13 cellular contexts compared by ENCODE assay signal in the genomic region with DNA sequence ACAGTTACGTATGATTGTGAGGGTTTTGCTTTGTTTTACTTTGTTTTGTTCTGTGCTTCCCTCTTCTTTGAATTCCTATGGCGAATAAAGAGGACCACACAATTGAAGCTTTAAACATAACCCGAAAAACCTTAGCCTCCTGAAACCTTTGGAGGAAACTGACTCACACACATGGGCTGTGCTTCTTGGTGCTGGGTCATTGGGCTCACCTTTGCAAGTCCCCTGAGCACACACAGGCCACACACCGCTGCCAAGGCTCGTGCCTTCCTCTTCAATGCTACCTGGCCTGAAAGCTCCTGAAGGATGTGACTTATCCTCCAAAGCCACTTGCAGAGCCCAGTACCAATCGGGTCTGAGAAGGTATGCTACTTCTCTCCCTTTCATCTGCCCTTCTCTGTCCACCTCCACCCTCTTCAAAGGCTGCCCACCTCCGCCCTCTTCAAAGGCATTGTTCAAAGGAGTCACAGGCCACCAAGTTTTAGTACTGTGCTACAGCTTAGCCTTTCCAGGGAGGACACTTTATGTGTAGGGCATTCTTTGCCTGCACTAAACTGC.
A peak's percentile ranks its signal among the peaks of the same experiment; 100 is the strongest.
DNase-seq lines count a peak whose midpoint lies in the region; ATAC-seq and TF ChIP-seq lines count a peak whose summit lies in the region.
"Had no signal": no experiment of that assay in that cellular context is flagged by ENCODE, and none has a peak within 500 bp of the region (broad histone marks: within the 10 kb centered on the region; RNA-seq: fewer than 3 reads in every experiment).

No MANE protein-coding gene starts in this region.

- H2AFZ ChIP-seq in ACC112 (ENCODE audit: low read length, unreplicated experiment): no peak overlapping the region
- H2AFZ ChIP-seq: neural progenitor cell had no signal

- H3K4me3 Mint-ChIP-seq in dendritic cell treated with granulocyte-macrophage colony-stimulating factor and Interleukin-4, amounts not matched to agents 40 ng/mL and 50 ng/mL, for 4 days: no peak overlapping the region
- peak overlapping the region in 6 of 8 donors; percentile 54 to 97 (median 86) for H3K4me3 Mint-ChIP-seq in naive B cell
- H3K4me3 Mint-ChIP-seq: neural progenitor cell; T-helper 2 cell treated with Interferon-gamma antibody and Interleukin-4, amounts not matched to agents 5 μg/mL and 100 μg/mL, for 36 hours had no signal

- H3K9me3 Mint-ChIP-seq in dendritic cell treated with granulocyte-macrophage colony-stimulating factor and Interleukin-4, amounts not matched to agents 40 ng/mL and 50 ng/mL, for 4 days: no peaks in the 10 kb centered on the region
- peaks cover 0 to 2% (median 0%) of the 10 kb centered on the region in 7 donors for H3K9me3 Mint-ChIP-seq in naive B cell

- H3K27me3 Mint-ChIP-seq in dendritic cell treated with granulocyte-macrophage colony-stimulating factor and Interleukin-4, amounts not matched to agents 40 ng/mL and 50 ng/mL, for 4 days: no peaks in the 10 kb centered on the region
- no peaks in the 10 kb centered on the region for H3K27me3 Mint-ChIP-seq in naive B cell

- H3K4me1 ChIP-seq in ACC112 (ENCODE audit: control insufficient read depth, insufficient read depth, low read length, unreplicated experiment) (peaks cover 43% of the 10 kb centered on the region), HEK293 (ENCODE audit: control insufficient read depth, insufficient read depth, low read length) (peaks cover 27% of the 10 kb centered on the region)

- intact Hi-C loops in dendritic cell treated with granulocyte-macrophage colony-stimulating factor and Interleukin-4, amounts not matched to agents 40 ng/mL and 50 ng/mL, for 4 days (cut with micrococcal nuclease): loop anchor here (5.0 kb wide), 1 partner anchor 115 kb away; the partner anchor contains the start of gene FOXN3
- intact Hi-C loops in left colon (cut with DNase I, micrococcal nuclease): loop anchor here in 1 of 2 donors (10.0 kb wide), 1 partner anchor 112 kb away; the partner anchor contains the start of gene FOXN3

- peaks cover 5% of the 10 kb centered on the region for H3K79me2 ChIP-seq in ACC112 (ENCODE audit: control insufficient read depth, insufficient read depth, low read length, unreplicated experiment)

- H3K27ac ChIP-seq in ACC112 (ENCODE audit: low read depth, low read length): peak overlapping the region; percentile 96
- no peak overlapping the region for H3K27ac ChIP-seq in HEK293 (ENCODE audit: extremely low read depth, low read depth, low read length)
- H3K27ac ChIP-seq: C4-2B, neural progenitor cell had no signal

- no peaks in the 10 kb centered on the region for H3K36me3 ChIP-seq in ACC112 (ENCODE audit: insufficient read depth, low read length)
- H3K36me3 ChIP-seq in HEK293 (ENCODE audit: control insufficient read depth in 2 of 2, insufficient read depth in 1 of 2, low read length in 2 of 2): no peaks in the 10 kb centered on the region; a peak in 1 of 3 replicates
- H3K36me3 ChIP-seq: neural progenitor cell had no signal

- ATAC-seq in naive B cell (ENCODE audit: low read depth in 2 of 2) (no peak), HG03354 (IDR thresholded peaks at IDR 0.05; ENCODE audit: poor library complexity, severe bottlenecking, unreplicated experiment) (no peak), left colon (no peak)

- POLR2A ChIA-PET in HEK293 (lab: Yijun Ruan, JAX): interaction anchor here (0.6 kb wide), 1 partner anchor 10 kb away, joined by 3 read pairs; no protein-coding TSS in a partner anchor

- TF ChIP-seq CTCF in HEK293 (tag by site-specific recombination; IDR thresholded peaks at IDR 0.05): no peak

- H3K9me3 ChIP-seq in HEK293 (ENCODE audit: control insufficient read depth, insufficient read depth, low read depth, low read length): no peaks in the 10 kb centered on the region

- DNase-seq in naive B cell (no peak), GM19238 (ENCODE audit: insufficient read length, low spot score) (no peak), left colon (no peak), OCI-M1 (lab: John Stamatoyannopoulos, UW) (no peak)
- DNase-seq: activated T-cell treated with anti-CD3 and anti-CD28 coated beads, Interleukin-2, amount 50 U/mL, for 1 hour; NCI-H1105 treated with DMSO at 0.1 percent for 48 hours had no signal

- peaks cover 31% of the 10 kb centered on the region for H3K36me3 Mint-ChIP-seq in dendritic cell treated with granulocyte-macrophage colony-stimulating factor and Interleukin-4, amounts not matched to agents 40 ng/mL and 50 ng/mL, for 4 days (ENCODE audit: low read depth)
- peaks cover 0 to 7% of the 10 kb centered on the region in 2 donors for H3K36me3 Mint-ChIP-seq in naive B cell

- H3K4me3 ChIP-seq in ACC112 (ENCODE audit: low read depth, low read length) (no peak overlapping the region), HEK293 (ENCODE audit: low read depth, low read length) (no peak overlapping the region)
- H3K4me3 ChIP-seq: neural progenitor cell had no signal

- H3K4me1 Mint-ChIP-seq in dendritic cell treated with granulocyte-macrophage colony-stimulating factor and Interleukin-4, amounts not matched to agents 40 ng/mL and 50 ng/mL, for 4 days (ENCODE audit: low read depth): peaks cover 51% of the 10 kb centered on the region
- peaks cover 58 to 77% (median 69%) of the 10 kb centered on the region in 3 donors for H3K4me1 Mint-ChIP-seq in naive B cell

- peak overlapping the region; percentile 96 for H3K27ac Mint-ChIP-seq in dendritic cell treated with granulocyte-macrophage colony-stimulating factor and Interleukin-4, amounts not matched to agents 40 ng/mL and 50 ng/mL, for 4 days
- H3K27ac Mint-ChIP-seq in naive B cell: peak overlapping the region; percentile 98 to 100 (median 100)
- H3K27ac Mint-ChIP-seq: T-helper 2 cell treated with Interferon-gamma antibody and Interleukin-4, amounts not matched to agents 5 μg/mL and 100 μg/mL, for 36 hours had no signal

- no peaks in the 10 kb centered on the region for H3K27me3 ChIP-seq in ACC112 (ENCODE audit: insufficient read depth, low read length)
- H3K27me3 ChIP-seq: neural progenitor cell had no signal

- CTCF ChIA-PET in HEK293 (lab: Yijun Ruan, JAX): interaction anchor here (0.6 kb wide), 1 partner anchor 126 kb away, joined by 3 read pairs; no protein-coding TSS in a partner anchor

TF ChIP-seq in HEK293, 187 proteins besides CTCF, POLR2A, EP300 and RAD21:
- TF ChIP-seq OVOL3 (tag by site-specific recombination; IDR thresholded peaks at IDR 0.05) (no peak), ZBTB21 (tag by site-specific recombination; IDR thresholded peaks at IDR 0.05) (no peak), EGR2 (tag by site-specific recombination; IDR thresholded peaks at IDR 0.05; ENCODE audit: low read depth) (0 out of 2 replicates have a peak, but pooled peaks have one; percentile 12), KLF8 (tag by site-specific recombination; IDR thresholded peaks at IDR 0.05) (no peak), ZNF692 (tag by site-specific recombination; IDR thresholded peaks at IDR 0.05) (no peak), ZNF37A (tag by site-specific recombination; IDR thresholded peaks at IDR 0.05) (no peak), SCRT1 (tag by site-specific recombination; IDR thresholded peaks at IDR 0.05; ENCODE audit: borderline replicate concordance) (no peak), ZFHX2 (tag by site-specific recombination; conservative IDR thresholded peaks at IDR 0.05) (peak; percentile 49), ZNF707 (tag by site-specific recombination; IDR thresholded peaks at IDR 0.05) (no peak), ZNF138 (tag by site-specific recombination; IDR thresholded peaks at IDR 0.05; ENCODE audit: borderline replicate concordance) (no peak)
- TF ChIP-seq, protein P1, sequence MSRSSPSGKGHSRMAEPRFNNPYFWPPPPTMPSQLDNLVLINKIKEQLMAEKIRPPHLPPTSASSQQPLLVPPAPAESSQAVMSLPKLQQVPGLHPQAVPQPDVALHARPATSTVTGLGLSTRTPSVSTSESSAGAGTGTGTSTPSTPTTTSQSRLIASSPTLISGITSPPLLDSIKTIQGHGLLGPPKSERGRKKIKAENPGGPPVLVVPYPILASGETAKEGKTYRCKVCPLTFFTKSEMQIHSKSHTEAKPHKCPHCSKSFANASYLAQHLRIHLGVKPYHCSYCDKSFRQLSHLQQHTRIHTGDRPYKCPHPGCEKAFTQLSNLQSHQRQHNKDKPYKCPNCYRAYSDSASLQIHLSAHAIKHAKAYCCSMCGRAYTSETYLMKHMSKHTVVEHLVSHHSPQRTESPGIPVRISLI (tag by site-specific recombination; IDR thresholded peaks at IDR 0.05): no peak
